Comparison of ENCODE assay signal across 11 cellular contexts in the genomic region with DNA sequence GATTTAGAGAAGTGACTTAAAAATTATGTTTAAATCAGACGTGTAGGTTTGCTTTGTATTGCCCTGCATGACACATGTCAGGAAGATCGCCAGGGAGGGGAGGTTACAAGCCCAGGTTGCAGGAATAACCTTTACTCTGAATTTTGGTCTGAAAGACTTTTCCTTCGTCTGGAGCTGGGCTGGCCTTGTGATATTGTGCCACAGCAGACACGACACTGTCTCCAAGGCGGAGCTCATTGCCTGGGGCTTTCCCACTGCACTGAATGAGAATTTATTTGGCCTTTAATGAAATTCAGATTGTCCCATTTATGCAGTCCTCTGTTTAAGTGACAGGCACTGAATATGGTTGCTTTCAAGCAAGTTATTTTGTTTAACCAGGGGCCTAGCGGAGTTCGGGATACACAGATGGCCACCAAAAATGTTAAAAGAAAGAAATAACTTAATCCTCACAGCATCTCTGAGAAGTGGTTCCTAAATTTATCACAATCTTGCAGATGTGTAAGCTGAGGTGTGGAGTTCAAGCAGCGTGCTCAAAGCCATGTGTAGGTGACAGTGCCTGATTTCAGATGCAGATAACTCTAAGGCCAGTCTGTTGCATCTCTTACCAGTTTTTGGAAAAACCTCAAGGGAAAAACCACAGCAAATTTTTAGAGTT. TPM values are rescaled to one million over a fixed set of nuclear protein-coding genes. Genes with fewer than 3 reads are reported as not detected.
A peak's percentile ranks its signal among the peaks of the same experiment; 100 is the strongest.
DNase-seq lines count a peak whose midpoint lies in the region; ATAC-seq and TF ChIP-seq lines count a peak whose summit lies in the region.
"Had no signal": no experiment of that assay in that cellular context is flagged by ENCODE, and none has a peak within 500 bp of the region (broad histone marks: within the 10 kb centered on the region; RNA-seq: fewer than 3 reads in every experiment).

No MANE protein-coding gene starts in this region.

- H3K27ac Mint-ChIP-seq in CD8-positive, alpha-beta memory T cell = peak overlapping the region; percentile 93 to 100 (median 96)
- H3K27ac Mint-ChIP-seq in activated naive CD8-positive, alpha-beta T cell = peak overlapping the region; percentile 96
- H3K27ac Mint-ChIP-seq: H9 had no signal

- H2AK5ac ChIP-seq in trophoblast cell (ENCODE audit: low read length) = no peak overlapping the region

- no peak overlapping the region for H4K12ac ChIP-seq in trophoblast cell (ENCODE audit: low read depth, low read length)

- no CpG with 5 or more reads among the region's 8 CpGs for WGBS in trophoblast cell (ENCODE audit: extremely low coverage, insufficient coverage, insufficient read length)

- no peak overlapping the region for H3K23ac ChIP-seq in trophoblast cell (ENCODE audit: low read length)

- POLR2A ChIA-PET in CD8-positive, alpha-beta memory T cell (lab: Charles Lee) = interaction anchor here (0.8 to 1.8 kb wide), 5 partner anchors 11 to 66 kb away, joined by 3 to 8 read pairs (median 4); no protein-coding TSS in a partner anchor
- POLR2A ChIA-PET in OCI-LY7 (lab: Charles Lee) = interaction anchor here (0.6 to 1.1 kb wide), 2 partner anchors 11 to 123 kb away, joined by 3 to 4 read pairs; no protein-coding TSS in a partner anchor

- H3K4me3 ChIP-seq in CD8-positive, alpha-beta memory T cell (ENCODE audit: low read length) = peak overlapping the region; percentile 8
- H3K4me3 ChIP-seq in trophoblast cell (ENCODE audit: low read depth, low read length) (no peak overlapping the region), OCI-LY7 (ENCODE audit: low read depth, low read length, poor library complexity, severe bottlenecking) (no peak overlapping the region)
- H3K4me3 ChIP-seq: PC-9 had no signal

- H3K4me1 Mint-ChIP-seq in CD8-positive, alpha-beta memory T cell = peaks cover 88 to 97% (median 94%) of the 10 kb centered on the region in 3 donors
- peaks cover 95% of the 10 kb centered on the region for H3K4me1 Mint-ChIP-seq in activated naive CD8-positive, alpha-beta T cell (ENCODE audit: low read depth)

- peaks cover 31% of the 10 kb centered on the region for H3K36me3 ChIP-seq in CD8-positive, alpha-beta memory T cell (ENCODE audit: insufficient read depth, low read length)
- H3K36me3 ChIP-seq in trophoblast cell (ENCODE audit: control insufficient read depth in 1 of 2, insufficient read depth in 2 of 2, low read length in 2 of 2) (no peaks in the 10 kb centered on the region), OCI-LY7 (ENCODE audit: insufficient read depth, low read length) (peaks cover 91% of the 10 kb centered on the region)

- peak in 4 of 5 donors; percentile 34 to 73 (median 42) for DNase-seq in CD8-positive, alpha-beta memory T cell
- DNase-seq in T follicular helper cell (ENCODE audit: low read depth) (peak; percentile 47), trophoblast cell (peak; percentile 72 to 75), OCI-LY7 (ENCODE audit: low spot score) (no peak)
- DNase-seq: H9, Karpas-422, PC-9 had no signal

- no peaks in the 10 kb centered on the region for H3K27me3 ChIP-seq in CD8-positive, alpha-beta memory T cell (ENCODE audit: insufficient read depth, low read length, poor library complexity, severe bottlenecking)
- H3K27me3 ChIP-seq in trophoblast cell (ENCODE audit: insufficient read depth, low read length) = no peaks in the 10 kb centered on the region

- H3K27ac ChIP-seq in CD8-positive, alpha-beta memory T cell (ENCODE audit: low read depth, low read length) = peak overlapping the region; percentile 18
- H3K27ac ChIP-seq in trophoblast cell (ENCODE audit: low read depth, low read length) (no peak overlapping the region), OCI-LY7 (ENCODE audit: low read depth, low read length, poor library complexity, severe bottlenecking) (no peak overlapping the region)
- H3K27ac ChIP-seq: PC-9 had no signal

- H4K20me1 ChIP-seq in OCI-LY7 (ENCODE audit: insufficient read depth, low read length) = peaks cover 15% of the 10 kb centered on the region; the same call in 1 of the 2 replicates

- no peak overlapping the region for H2BK12ac ChIP-seq in trophoblast cell (ENCODE audit: low read length)

- ATAC-seq in GM21825 (IDR thresholded peaks at IDR 0.05; ENCODE audit: unreplicated experiment) (no peak), HG02885 (IDR thresholded peaks at IDR 0.05; ENCODE audit: poor library complexity, unreplicated experiment) (no peak)

- H3K18ac ChIP-seq in trophoblast cell (ENCODE audit: low read length) = no peak overlapping the region

- H2AFZ ChIP-seq in trophoblast cell (ENCODE audit: insufficient read depth, low read length, poor library complexity) (no peak overlapping the region), OCI-LY7 (ENCODE audit: low read length) (no peak overlapping the region)
- H2AFZ ChIP-seq: PC-9 had no signal

- BruUV-seq in OCI-LY7 (replicated peaks; lab: Mats Ljungman, UMichigan) = no TSS peak

- no peak overlapping the region for H3K14ac ChIP-seq in trophoblast cell (ENCODE audit: low read length)

- H3K4me2 ChIP-seq in trophoblast cell (ENCODE audit: low read length) (no peak overlapping the region), OCI-LY7 (ENCODE audit: low read length) (no peak overlapping the region)
- H3K4me2 ChIP-seq: PC-9 had no signal

- no peak overlapping the region for H2BK5ac ChIP-seq in trophoblast cell (ENCODE audit: low read depth, low read length, poor library complexity)

- no peak overlapping the region for H3K4ac ChIP-seq in trophoblast cell (ENCODE audit: low read depth, low read length)

- no peak for TF ChIP-seq CTCF in OCI-LY7 (conservative IDR thresholded peaks at IDR 0.05; ENCODE audit: low read length)

- peaks cover 97% of the 10 kb centered on the region for H3K4me1 ChIP-seq in CD8-positive, alpha-beta memory T cell (ENCODE audit: insufficient read depth, low read length)
- H3K4me1 ChIP-seq in trophoblast cell (ENCODE audit: control insufficient read depth in 1 of 2, insufficient read depth in 2 of 2, low read length in 2 of 2) (peaks cover 11 to 17% of the 10 kb centered on the region in 2 experiments), OCI-LY7 (ENCODE audit: insufficient read depth, low read length, poor library complexity, severe bottlenecking) (no peaks in the 10 kb centered on the region)

- no peaks in the 10 kb centered on the region for H3K79me2 ChIP-seq in trophoblast cell (ENCODE audit: control insufficient read depth, insufficient read depth, low read length, poor library complexity)
- peaks cover 72% of the 10 kb centered on the region for H3K79me2 ChIP-seq in OCI-LY7 (ENCODE audit: insufficient read depth, low read depth, low read length)

- no peak overlapping the region for H2BK120ac ChIP-seq in trophoblast cell (ENCODE audit: insufficient read depth, low read length, poor library complexity)

- no peak overlapping the region for H4K91ac ChIP-seq in trophoblast cell (ENCODE audit: low read depth, low read length)

- no peak overlapping the region for H3K9ac ChIP-seq in trophoblast cell (ENCODE audit: low read length)

- H3K4me3 Mint-ChIP-seq in CD8-positive, alpha-beta memory T cell = peak overlapping the region; percentile 70 to 92 (median 77)
- peak overlapping the region; percentile 87 for H3K4me3 Mint-ChIP-seq in activated naive CD8-positive, alpha-beta T cell
- H3K4me3 Mint-ChIP-seq: dendritic cell treated with granulocyte-macrophage colony-stimulating factor and Interleukin-4, amounts not matched to agents 40 ng/mL and 50 ng/mL, for 4 days; H9 had no signal

- H3K79me1 ChIP-seq in trophoblast cell (ENCODE audit: low read length) = peaks cover 6% of the 10 kb centered on the region

- no peaks in the 10 kb centered on the region for H3K9me3 ChIP-seq in CD8-positive, alpha-beta memory T cell (ENCODE audit: low read length)
- H3K9me3 ChIP-seq in trophoblast cell (ENCODE audit: insufficient read depth, low read depth, low read length) = no peaks in the 10 kb centered on the region
- H3K9me3 ChIP-seq in OCI-LY7 (ENCODE audit: low read length) = no peaks in the 10 kb centered on the region

- H4K8ac ChIP-seq in trophoblast cell (ENCODE audit: low read depth, low read length) = no peak overlapping the region

- no peaks in the 10 kb centered on the region for H3K9me2 ChIP-seq in OCI-LY7 (ENCODE audit: insufficient read depth, low read length)

- H3K36me3 Mint-ChIP-seq in CD8-positive, alpha-beta memory T cell = peaks cover 29 to 78% (median 30%) of the 10 kb centered on the region in 3 donors
- H3K36me3 Mint-ChIP-seq in activated naive CD8-positive, alpha-beta T cell = peaks cover 39% of the 10 kb centered on the region

- no peaks in the 10 kb centered on the region for H3K9me3 Mint-ChIP-seq in CD8-positive, alpha-beta memory T cell
- no peaks in the 10 kb centered on the region for H3K9me3 Mint-ChIP-seq in activated naive CD8-positive, alpha-beta T cell (ENCODE audit: low read depth)
- H3K9me3 Mint-ChIP-seq: dendritic cell treated with granulocyte-macrophage colony-stimulating factor and Interleukin-4, amounts not matched to agents 40 ng/mL and 50 ng/mL, for 4 days; H9 had no signal

- CTCF ChIA-PET in CD8-positive, alpha-beta memory T cell (lab: Charles Lee) = interaction anchor here (0.5 to 5.8 kb wide), 11 partner anchors 13 to 185 kb away, joined by 3 to 66 read pairs (median 4); a partner anchor contains a TSS
- CTCF ChIA-PET in OCI-LY7 (lab: Charles Lee; ENCODE audit: unreplicated experiment) = interaction anchor here (0.6 kb wide), 1 partner anchor 163 kb away, joined by 3 read pairs; no protein-coding TSS in a partner anchor

- intact Hi-C loops in OCI-LY7 (cut with micrococcal nuclease; ENCODE audit: unreplicated experiment) = loop anchor here (10.0 kb wide), 1 partner anchor 63 kb away; no protein-coding TSS in a partner anchor

- H3K27me3 Mint-ChIP-seq in CD8-positive, alpha-beta memory T cell = no peaks in the 10 kb centered on the region
- H3K27me3 Mint-ChIP-seq in activated naive CD8-positive, alpha-beta T cell = no peaks in the 10 kb centered on the region
- H3K27me3 Mint-ChIP-seq: dendritic cell treated with granulocyte-macrophage colony-stimulating factor and Interleukin-4, amounts not matched to agents 40 ng/mL and 50 ng/mL, for 4 days had no signal

RNA-seq across cellular contexts. Expression of a gene that starts 45.2 kb away (rescaled TPM):
- 100 to 1,000 TPM; 148 TPM for total RNA-seq in CD8-positive, alpha-beta memory T cell
- 262 TPM for polyA plus RNA-seq in CD8-positive, alpha-beta memory T cell
- 0.15 and 0.22 TPM in 2 replicates for polyA plus RNA-seq in trophoblast cell (2013)
- total RNA-seq in OCI-LY7 (2014; rRNA removed; shearing (Covaris generic)) = 35.5 and 38.2 TPM in 2 replicates
- total RNA-seq in OCI-LY7 (2022) = 83.2 and 87.4 TPM in 2 replicates
- total RNA-seq: PC-9 had no signal
